Comparison of ENCODE assay signal across 28 cellular contexts in genomic region chr6:157539900-157540752, GRCh38.
DNase-seq lines count a peak whose midpoint lies in the region; ATAC-seq and TF ChIP-seq lines count a peak whose summit lies in the region.
"Had no signal": no experiment of that assay in that cellular context is flagged by ENCODE, and none has a peak within 500 bp of the region (broad histone marks: within the 10 kb centered on the region; RNA-seq: fewer than 3 reads in every experiment).

No MANE protein-coding gene starts in this region.

- H3K9me3 ChIP-seq in endodermal cell (ENCODE audit: control insufficient read depth, low read length), result no peaks in the 10 kb centered on the region
- H3K9me3 ChIP-seq: body of pancreas, heart right ventricle, MG63, upper lobe of right lung had no signal

- H3K4me3 ChIP-seq in endodermal cell (ENCODE audit: low read length), result no peak overlapping the region
- H3K4me3 ChIP-seq: body of pancreas, heart right ventricle, MG63, upper lobe of right lung had no signal

- no peaks in the 10 kb centered on the region for H3K9me3 Mint-ChIP-seq in natural killer cell
- no peaks in the 10 kb centered on the region for H3K9me3 Mint-ChIP-seq in natural killer cell treated with Interleukin-12 subunit alpha and Interleukin-12 subunit beta and Interleukin-15 and Interleukin-18, amount 100 ng/mL, for 72 hours
- peaks cover 8% of the 10 kb centered on the region for H3K9me3 Mint-ChIP-seq in endodermal cell
- H3K9me3 Mint-ChIP-seq in naive B cell, result peaks cover 0 to 2% (median 0%) of the 10 kb centered on the region in 7 donors

- no peaks in the 10 kb centered on the region for H3K4me1 ChIP-seq in endodermal cell (ENCODE audit: control insufficient read depth, insufficient read depth, low read length)

- H3K9ac ChIP-seq in endodermal cell (ENCODE audit: extremely low read depth, low read length, poor library complexity, severe bottlenecking), result no peak overlapping the region

- no peak for ATAC-seq in natural killer cell
- ATAC-seq in natural killer cell treated with Interleukin-12 subunit alpha and Interleukin-12 subunit beta and Interleukin-15 and Interleukin-18, amount 100 ng/mL, for 72 hours, result no peak
- ATAC-seq in naive B cell (ENCODE audit: low read depth in 2 of 2), result no peak
- no peak for ATAC-seq in HG03521 (IDR thresholded peaks at IDR 0.05; ENCODE audit: unreplicated experiment)
- ATAC-seq: activated naive CD8-positive, alpha-beta T cell treated with anti-CD3 and anti-CD28 coated beads, Interleukin-2, amount 50 U/mL, for 24 hours; body of pancreas; upper lobe of right lung had no signal

- H3K27me3 ChIP-seq in endodermal cell (ENCODE audit: control insufficient read depth, insufficient read depth, low read length, poor library complexity, severe bottlenecking), result no peaks in the 10 kb centered on the region
- H3K27me3 ChIP-seq: body of pancreas, heart right ventricle, MG63, upper lobe of right lung had no signal

- WGBS in endodermal cell (ENCODE audit: insufficient coverage in 1 of 2, insufficient read length in 1 of 2), 2 experiments, result 92 to 96% methylated on average over 11 to 16 of the region's 16 CpGs

- no peak for TF ChIP-seq CTCF in natural killer cell (IDR thresholded peaks at IDR 0.05)
- no peak for TF ChIP-seq CTCF in endodermal cell (conservative IDR thresholded peaks at IDR 0.05)

- H3K27ac ChIP-seq in endodermal cell (ENCODE audit: low read depth, low read length), result no peak overlapping the region
- H3K27ac ChIP-seq: body of pancreas, heart right ventricle, upper lobe of right lung, WERI-Rb-1 had no signal

- no peaks in the 10 kb centered on the region for H3K36me3 Mint-ChIP-seq in natural killer cell
- H3K36me3 Mint-ChIP-seq in natural killer cell treated with Interleukin-12 subunit alpha and Interleukin-12 subunit beta and Interleukin-15 and Interleukin-18, amount 100 ng/mL, for 72 hours, result peaks cover 7% of the 10 kb centered on the region
- H3K36me3 Mint-ChIP-seq in endodermal cell (ENCODE audit: low read depth), result peaks cover 3% of the 10 kb centered on the region
- peaks cover 5 to 15% of the 10 kb centered on the region in 2 donors for H3K36me3 Mint-ChIP-seq in naive B cell

- no peaks in the 10 kb centered on the region for H3K36me3 ChIP-seq in endodermal cell (ENCODE audit: control insufficient read depth, insufficient read depth, low read length)
- H3K36me3 ChIP-seq: MG63, upper lobe of right lung had no signal

- H3K27me3 Mint-ChIP-seq in natural killer cell (ENCODE audit: low read depth in 2 of 2) (no peaks in the 10 kb centered on the region), endodermal cell (ENCODE audit: insufficient read depth) (no peaks in the 10 kb centered on the region), naive B cell (no peaks in the 10 kb centered on the region)
- H3K27me3 Mint-ChIP-seq in natural killer cell treated with Interleukin-12 subunit alpha and Interleukin-12 subunit beta and Interleukin-15 and Interleukin-18, amount 100 ng/mL, for 72 hours, result no peaks in the 10 kb centered on the region
- H3K27me3 Mint-ChIP-seq: activated naive CD8-positive, alpha-beta T cell treated with anti-CD3 and anti-CD28 coated beads, Interleukin-2, amount 50 U/mL, for 24 hours had no signal

- intact Hi-C loops in natural killer cell (cut with micrococcal nuclease), result loop anchor here (5.0 kb wide), 2 partner anchors 158 to 393 kb away; partner anchors contain the start of gene ZDHHC14

- H3K4me3 Mint-ChIP-seq in natural killer cell, result no peak overlapping the region
- H3K4me3 Mint-ChIP-seq in natural killer cell treated with Interleukin-12 subunit alpha and Interleukin-12 subunit beta and Interleukin-15 and Interleukin-18, amount 100 ng/mL, for 72 hours, result no peak overlapping the region
- no peak overlapping the region for H3K4me3 Mint-ChIP-seq in endodermal cell
- peak overlapping the region; percentile 56 to 91 (median 78) for H3K4me3 Mint-ChIP-seq in naive B cell
- H3K4me3 Mint-ChIP-seq: activated naive CD8-positive, alpha-beta T cell treated with anti-CD3 and anti-CD28 coated beads, Interleukin-2, amount 50 U/mL, for 24 hours had no signal

- no peak for DNase-seq in natural killer cell
- no peak for DNase-seq in natural killer cell treated with Interleukin-12 subunit alpha and Interleukin-12 subunit beta and Interleukin-15 and Interleukin-18, amount 100 ng/mL, for 72 hours (ENCODE audit: low spot score)
- DNase-seq in endodermal cell, result peak; percentile 30
- DNase-seq in naive B cell, result no peak
- no peak for DNase-seq in AG08396 (ENCODE audit: low spot score)
- DNase-seq in GM19238 (ENCODE audit: insufficient read length, low spot score), result no peak
- no peak for DNase-seq in activated effector memory CD4-positive, alpha-beta T cell treated with anti-CD3 and anti-CD28 coated beads, Interleukin-2, amount 50 U/mL, for 16 hours
- DNase-seq: activated CD4-positive, alpha-beta T cell treated with anti-CD3 and anti-CD28 coated beads, Interleukin-2, amount 50 U/mL, for 4 hours; activated effector memory CD4-positive, alpha-beta T cell treated with Interleukin-2 at 50 U/mL for 16 hours; activated naive CD8-positive, alpha-beta T cell treated with anti-CD3 and anti-CD28 coated beads, Interleukin-2, amount 50 U/mL, for 24 hours; activated T-cell treated with anti-CD3 and anti-CD28 coated beads for 4 hours; body of pancreas; Calu3; effector CD4-positive, alpha-beta T cell; erythroblast; heart right ventricle; KBM-7; MG63; NCI-H1417; NCI-H2107; NCI-H446 treated with DMSO at 0.1 percent for 48 hours; SHP77; stimulated activated CD8-positive, alpha-beta memory T cell treated with anti-CD3 and anti-CD28 coated beads, Interleukin-4, amount 100 ng/mL, for 48 hours; T-helper 9 cell; upper lobe of right lung; WERI-Rb-1 had no signal

- H3K4me1 Mint-ChIP-seq in natural killer cell (peaks cover 45 to 49% of the 10 kb centered on the region in 2 donors), endodermal cell (peaks cover 6% of the 10 kb centered on the region), naive B cell (peaks cover 65 to 75% (median 69%) of the 10 kb centered on the region in 3 donors)
- H3K4me1 Mint-ChIP-seq in natural killer cell treated with Interleukin-12 subunit alpha and Interleukin-12 subunit beta and Interleukin-15 and Interleukin-18, amount 100 ng/mL, for 72 hours (ENCODE audit: low read depth in 2 of 2), result peaks cover 42 to 43% of the 10 kb centered on the region in 2 donors

- H3K27ac Mint-ChIP-seq in natural killer cell (peak overlapping the region; percentile 42 to 91), endodermal cell (no peak overlapping the region), naive B cell (peak overlapping the region; percentile 37 to 95 (median 83))
- H3K27ac Mint-ChIP-seq in natural killer cell treated with Interleukin-12 subunit alpha and Interleukin-12 subunit beta and Interleukin-15 and Interleukin-18, amount 100 ng/mL, for 72 hours, result peak overlapping the region in 1 of 2 donors; percentile 85
- H3K27ac Mint-ChIP-seq: activated naive CD8-positive, alpha-beta T cell treated with anti-CD3 and anti-CD28 coated beads, Interleukin-2, amount 50 U/mL, for 24 hours; progenitor cell of endocrine pancreas had no signal

Comparison
In these comparisons a context has a peak if more than half of its experiments do, and no peak if none do; other contexts are left out.
1. H3K4me3 Mint-ChIP-seq: peak in naive B cell (8 of 8); none in natural killer cell (single experiment), natural killer cell treated with Interleukin-12 subunit alpha and Interleukin-12 subunit beta and Interleukin-15 and Interleukin-18, amount 100 ng/mL, for 72 hours (single experiment) and endodermal cell (single experiment).